Comparison of ENCODE assay signal across 15 cellular contexts in the genomic region with DNA sequence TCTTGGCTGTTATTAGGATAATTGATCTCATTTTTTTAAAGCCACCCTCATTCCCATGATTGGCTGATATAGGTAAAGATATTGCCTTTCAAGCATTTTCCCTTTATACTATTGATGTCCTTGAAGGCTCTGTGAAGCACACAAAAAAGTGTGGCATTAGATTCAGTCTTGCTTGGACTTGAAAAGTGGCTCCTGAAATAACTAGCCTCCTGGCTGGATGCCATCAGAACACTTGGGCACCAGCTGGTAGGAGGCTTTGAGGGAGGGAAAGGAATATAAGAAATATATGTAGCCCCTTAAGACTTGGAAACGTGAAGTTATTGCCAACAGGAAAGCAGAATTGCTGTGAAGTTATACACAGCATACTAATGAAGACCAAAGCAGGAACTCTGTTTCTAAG.
A peak's percentile ranks its signal among the peaks of the same experiment; 100 is the strongest.
DNase-seq lines count a peak whose midpoint lies in the region.
"Had no signal": no experiment of that assay in that cellular context is flagged by ENCODE, and none has a peak within 500 bp of the region (broad histone marks: within the 10 kb centered on the region; RNA-seq: fewer than 3 reads in every experiment).

No MANE protein-coding gene starts in this region.

- DNase-seq in D341Med (ENCODE audit: low spot score) (peak; percentile 41), DMS79 (lab: John Stamatoyannopoulos, UW) (peak; percentile 90), NCI-H69 (lab: John Stamatoyannopoulos, UW) (peak; percentile 72), iris pigment epithelial cell (ENCODE audit: low read depth) (peak; percentile 4), KBM-7 (no peak)
- DNase-seq in activated effector memory CD4-positive, alpha-beta T cell treated with Interleukin-2 at 50 U/mL for 16 hours: no peak
- DNase-seq in activated CD8-positive, alpha-beta memory T cell treated with anti-CD3 and anti-CD28 coated beads, Interleukin-2, amount 50 U/mL, for 4 hours: no peak
- DNase-seq: activated CD4-positive, alpha-beta memory T cell treated with anti-CD3 and anti-CD28 coated beads for 36 hours; activated T-cell treated with anti-CD3 and anti-CD28 coated beads, Interleukin-2, amount 50 U/mL, for 72 hours; AML-193; caudate nucleus; effector CD8-positive, alpha-beta T cell; head of caudate nucleus; natural killer cell; stimulated activated CD8-positive, alpha-beta memory T cell treated with anti-CD3 and anti-CD28 coated beads, Interleukin-4, amount 100 ng/mL, for 48 hours had no signal

- in situ Hi-C loops in KBM-7 (cut with MboI; ENCODE audit: low pct_unique_long_range_greater_than_20kb, low sequenced_read_pairs): no loop called here

Comparison
In these comparisons a context has a peak if more than half of its experiments do, and no peak if none do; other contexts are left out.
1. DNase-seq: peak in D341Med (single experiment), DMS79 (single experiment), NCI-H69 (single experiment) and iris pigment epithelial cell (single experiment); none in KBM-7 (single experiment), activated effector memory CD4-positive, alpha-beta T cell treated with Interleukin-2 at 50 U/mL for 16 hours (single experiment) and activated CD8-positive, alpha-beta memory T cell treated with anti-CD3 and anti-CD28 coated beads, Interleukin-2, amount 50 U/mL, for 4 hours (single experiment).